Comparison of ENCODE assay signal across 12 cellular contexts in the genomic region with DNA sequence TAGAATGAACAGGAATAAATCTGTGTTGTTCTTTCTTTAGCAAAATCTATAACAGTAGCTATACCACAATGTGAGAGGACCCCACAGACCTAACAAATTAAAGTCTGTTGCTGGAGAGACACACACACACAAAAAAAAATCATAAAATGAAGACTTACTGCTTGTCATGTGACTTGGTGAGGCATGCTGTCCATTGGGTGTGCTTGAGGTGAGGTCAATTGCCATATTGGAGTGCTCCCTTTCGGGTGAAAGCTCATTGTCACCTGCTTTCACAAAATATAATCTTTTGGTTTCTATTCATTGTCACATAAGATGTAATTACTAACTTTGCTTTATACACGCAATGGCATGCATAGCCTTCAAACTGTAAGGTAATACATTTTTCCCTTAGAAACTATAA. TPM values are rescaled to one million over a fixed set of nuclear protein-coding genes. Genes with fewer than 3 reads are reported as not detected.
DNase-seq lines count a peak whose midpoint lies in the region; ATAC-seq and TF ChIP-seq lines count a peak whose summit lies in the region.
"Had no signal": no experiment of that assay in that cellular context is flagged by ENCODE, and none has a peak within 500 bp of the region (broad histone marks: within the 10 kb centered on the region; RNA-seq: fewer than 3 reads in every experiment).

No MANE protein-coding gene starts in this region.

- no peaks in the 10 kb centered on the region for H3K27me3 Mint-ChIP-seq in activated B cell treated with CpG ODN at 0.5 μM for 24 hours

- no peaks in the 10 kb centered on the region for H3K27me3 ChIP-seq in parathyroid adenoma (ENCODE audit: control insufficient read depth, insufficient read depth, low read length)
- H3K27me3 ChIP-seq: uterus had no signal

- intact Hi-C loops in activated B cell treated with CpG ODN at 0.5 μM for 24 hours (cut with micrococcal nuclease) = no loop called here

- no peaks in the 10 kb centered on the region for H3K79me2 ChIP-seq in parathyroid adenoma

- no peak overlapping the region for H3K27ac Mint-ChIP-seq in activated B cell treated with CpG ODN at 0.5 μM for 24 hours

- H3K9me3 Mint-ChIP-seq in activated B cell treated with CpG ODN at 0.5 μM for 24 hours = no peaks in the 10 kb centered on the region

- DNase-seq in activated CD4-positive, CD25-positive, alpha-beta regulatory T cell treated with anti-CD3 and anti-CD28 coated beads, Interleukin-2, amount 50 U/mL, for 72 hours = no peak
- DNase-seq in activated B cell treated with CpG ODN at 0.5 μM for 24 hours = no peak
- DNase-seq in NCI-H1694 treated with DMSO at 0.1 percent for 48 hours (lab: John Stamatoyannopoulos, UW) = no peak
- no peak for DNase-seq in NCI-H748 (lab: John Stamatoyannopoulos, UW; ENCODE audit: unreplicated experiment)
- no peak for DNase-seq in coronary artery (ENCODE audit: low spot score)
- DNase-seq: activated gamma-delta T cell treated with Interleukin-2 at 50 U/mL for 16 hours, glutamatergic neuron, uterus had no signal

- H3K4me1 Mint-ChIP-seq in activated B cell treated with CpG ODN at 0.5 μM for 24 hours = peaks cover 36% of the 10 kb centered on the region

- H3K27ac ChIP-seq in parathyroid adenoma (no peak overlapping the region), coronary artery (no peak overlapping the region)
- H3K27ac ChIP-seq: uterus had no signal

- POLR2A ChIA-PET in activated B cell treated with CpG ODN at 0.5 μM for 24 hours (lab: Charles Lee) = no interaction called here

- H3K9me3 ChIP-seq in parathyroid adenoma (ENCODE audit: control insufficient read depth, low read length) = no peaks in the 10 kb centered on the region
- H3K9me3 ChIP-seq: HAP-1, uterus had no signal

- H3K36me3 Mint-ChIP-seq in activated B cell treated with CpG ODN at 0.5 μM for 24 hours (ENCODE audit: low read depth) = peaks cover 16% of the 10 kb centered on the region

- H3K4me3 Mint-ChIP-seq in activated B cell treated with CpG ODN at 0.5 μM for 24 hours = peak overlapping the region; percentile 28

- peak; percentile 37 to 40 for ATAC-seq in activated CD4-positive, CD25-positive, alpha-beta regulatory T cell treated with anti-CD3 and anti-CD28 coated beads, Interleukin-2, amount 50 U/mL, for 24 hours
- ATAC-seq in HG03066 (IDR thresholded peaks at IDR 0.05; ENCODE audit: low read depth, unreplicated experiment) (peak; percentile 21), activated B cell treated with CpG ODN at 0.5 μM for 24 hours (ENCODE audit: low read depth) (no peak)

- H3K4me3 ChIP-seq in parathyroid adenoma (ENCODE audit: low read depth, low read length) = no peak overlapping the region
- H3K4me3 ChIP-seq in coronary artery = no peak overlapping the region
- H3K4me3 ChIP-seq: HAP-1, uterus had no signal

- peak overlapping the region; percentile 15 for H2AFZ ChIP-seq in parathyroid adenoma

- no peaks in the 10 kb centered on the region for H3K36me3 ChIP-seq in parathyroid adenoma (ENCODE audit: control insufficient read depth, insufficient read depth, low read length)
- H3K36me3 ChIP-seq: HAP-1, uterus had no signal

- CTCF ChIA-PET in activated B cell treated with CpG ODN at 0.5 μM for 24 hours (lab: Charles Lee) = interaction anchor here (0.8 to 2.4 kb wide), 3 partner anchors 10 to 370 kb away, joined by 3 to 7 read pairs (median 5); no protein-coding TSS in a partner anchor

- no peaks in the 10 kb centered on the region for H3K4me1 ChIP-seq in parathyroid adenoma
- H3K4me1 ChIP-seq: uterus had no signal

- H3K4me2 ChIP-seq in parathyroid adenoma (ENCODE audit: low read length) = no peak overlapping the region

- TF ChIP-seq CTCF in activated B cell treated with CpG ODN at 0.5 μM for 24 hours (IDR thresholded peaks at IDR 0.05) (no peak), parathyroid adenoma (IDR thresholded peaks at IDR 0.05) (no peak), coronary artery (IDR thresholded peaks at IDR 0.05) (no peak)

- no peak overlapping the region for H3K9ac ChIP-seq in parathyroid adenoma

RNA-seq across cellular contexts. Expression of gene IKZF2, which starts 3.9 kb away (rescaled TPM):
- 51.5 and 60.2 TPM in 2 replicates for total RNA-seq in activated B cell treated with CpG ODN at 0.5 μM for 24 hours
